Comparison of ENCODE assay signal across 32 cellular contexts in genomic region chr15:61314443-61314842, GRCh38.
"Had no signal": no experiment of that assay in that cellular context is flagged by ENCODE, and none has a peak within 500 bp of the region (broad histone marks: within the 10 kb centered on the region; RNA-seq: fewer than 3 reads in every experiment).

No MANE protein-coding gene starts in this region.

- H3K9me3 Mint-ChIP-seq: activated CD4-positive, alpha-beta memory T cell treated with anti-CD3 and anti-CD28 coated beads for 36 hours; activated CD4-positive, alpha-beta T cell treated with anti-CD3 and anti-CD28 coated beads, Interleukin-2, amount 10 ng/mL, durations not matched to agents 24 days and 14 days; activated naive CD4-positive, alpha-beta T cell treated with anti-CD3 and anti-CD28 coated beads for 36 hours; activated naive CD4-positive, alpha-beta T cell treated with anti-CD3 and anti-CD28 coated beads, Interleukin-2, amount 50 U/mL, for 24 hours; activated naive CD8-positive, alpha-beta T cell treated with anti-CD3 and anti-CD28 coated beads for 36 hours; activated naive CD8-positive, alpha-beta T cell treated with anti-CD3 and anti-CD28 coated beads, Interleukin-2, amount 50 U/mL, for 24 hours; activated T-helper 1 cell treated with anti-CD3 and anti-CD28 coated beads, Interleukin-12 subunit alpha, Interleukin-12 subunit beta, Interleukin-2, Interleukin-4 antibody, amounts not matched to agents 30 ng/mL and 10 ng/mL and 1 ng/mL, durations not matched to agents 14 hours and 24 hours and 36 hours; activated T-helper 2 cell treated with anti-CD3 and anti-CD28 coated beads, Interferon-gamma antibody, Interleukin-2, Interleukin-4, amounts not matched to agents 10 μg/mL and 5 μg/mL and 100 μg/mL, durations not matched to agents 14 hours and 24 hours and 36 hours; effector memory CD8-positive, alpha-beta T cell had no signal

- H3K27ac ChIP-seq: adrenal gland, body of pancreas, esophagus squamous epithelium, gastroesophageal sphincter, heart right ventricle had no signal

- H3K4me3 ChIP-seq: adrenal gland, body of pancreas, esophagus squamous epithelium, gastroesophageal sphincter, heart right ventricle had no signal

- H3K36me3 Mint-ChIP-seq: activated CD4-positive, alpha-beta memory T cell treated with anti-CD3 and anti-CD28 coated beads for 36 hours; activated CD8-positive, alpha-beta memory T cell treated with anti-CD3 and anti-CD28 coated beads, Interleukin-2, amount 10 ng/mL, durations not matched to agents 7 days and 5 days; activated naive CD4-positive, alpha-beta T cell treated with anti-CD3 and anti-CD28 coated beads, Interleukin-2, amount 50 U/mL, for 24 hours; activated naive CD8-positive, alpha-beta T cell treated with anti-CD3 and anti-CD28 coated beads for 36 hours had no signal

- ATAC-seq: activated CD4-positive, alpha-beta T cell treated with anti-CD3 and anti-CD28 coated beads for 36 hours; activated CD8-positive, alpha-beta memory T cell treated with anti-CD3 and anti-CD28 coated beads, Interleukin-2, amount 10 ng/mL, durations not matched to agents 7 days and 5 days; activated CD8-positive, alpha-beta T cell treated with anti-CD3 and anti-CD28 coated beads, Interleukin-2, amount 10 ng/mL, durations not matched to agents 7 days and 5 days; activated naive CD8-positive, alpha-beta T cell treated with anti-CD3 and anti-CD28 coated beads, Interleukin-2, amount 50 U/mL, for 24 hours; body of pancreas; effector memory CD8-positive, alpha-beta T cell; gastroesophageal sphincter; heart right ventricle had no signal

- H3K4me1 ChIP-seq: adrenal gland, gastroesophageal sphincter, heart right ventricle had no signal

- H3K4me1 Mint-ChIP-seq: activated CD4-positive, alpha-beta T cell treated with anti-CD3 and anti-CD28 coated beads for 36 hours; activated CD4-positive, alpha-beta T cell treated with anti-CD3 and anti-CD28 coated beads, Interleukin-2, amount 10 ng/mL, durations not matched to agents 24 days and 14 days; activated CD8-positive, alpha-beta memory T cell treated with anti-CD3 and anti-CD28 coated beads, Interleukin-2, amount 10 ng/mL, durations not matched to agents 7 days and 5 days; activated naive CD4-positive, alpha-beta T cell treated with anti-CD3 and anti-CD28 coated beads, Interleukin-2, amount 50 U/mL, for 24 hours; activated naive CD8-positive, alpha-beta T cell treated with anti-CD3 and anti-CD28 coated beads for 36 hours; activated naive CD8-positive, alpha-beta T cell treated with anti-CD3 and anti-CD28 coated beads, Interleukin-2, amount 50 U/mL, for 24 hours had no signal

- H3K27me3 ChIP-seq: adrenal gland, body of pancreas, gastroesophageal sphincter had no signal

- H3K27me3 Mint-ChIP-seq: activated CD4-positive, alpha-beta memory T cell treated with anti-CD3 and anti-CD28 coated beads for 36 hours; activated CD4-positive, alpha-beta T cell treated with anti-CD3 and anti-CD28 coated beads for 36 hours; activated naive CD8-positive, alpha-beta T cell treated with anti-CD3 and anti-CD28 coated beads, Interleukin-2, amount 50 U/mL, for 24 hours had no signal

- H3K4me3 Mint-ChIP-seq: activated CD4-positive, alpha-beta memory T cell treated with anti-CD3 and anti-CD28 coated beads for 36 hours; activated CD4-positive, alpha-beta T cell treated with anti-CD3 and anti-CD28 coated beads for 36 hours; activated CD4-positive, alpha-beta T cell treated with anti-CD3 and anti-CD28 coated beads, Interleukin-2, amount 10 ng/mL, durations not matched to agents 24 days and 14 days; activated CD8-positive, alpha-beta memory T cell treated with anti-CD3 and anti-CD28 coated beads, Interleukin-2, amount 10 ng/mL, durations not matched to agents 7 days and 5 days; activated CD8-positive, alpha-beta T cell treated with anti-CD3 and anti-CD28 coated beads, Interleukin-2, amount 10 ng/mL, durations not matched to agents 7 days and 5 days; activated naive CD4-positive, alpha-beta T cell treated with anti-CD3 and anti-CD28 coated beads for 36 hours; activated naive CD4-positive, alpha-beta T cell treated with anti-CD3 and anti-CD28 coated beads, Interleukin-2, amount 50 U/mL, for 24 hours; activated naive CD8-positive, alpha-beta T cell treated with anti-CD3 and anti-CD28 coated beads for 36 hours; activated naive CD8-positive, alpha-beta T cell treated with anti-CD3 and anti-CD28 coated beads, Interleukin-2, amount 50 U/mL, for 24 hours; activated T-helper 1 cell treated with anti-CD3 and anti-CD28 coated beads, Interleukin-12 subunit alpha, Interleukin-12 subunit beta, Interleukin-2, Interleukin-4 antibody, amounts not matched to agents 30 ng/mL and 10 ng/mL and 1 ng/mL, durations not matched to agents 14 hours and 24 hours and 36 hours; effector memory CD8-positive, alpha-beta T cell had no signal

- H3K27ac Mint-ChIP-seq: activated CD4-positive, alpha-beta memory T cell treated with anti-CD3 and anti-CD28 coated beads for 36 hours; activated CD4-positive, alpha-beta T cell treated with anti-CD3 and anti-CD28 coated beads for 36 hours; activated CD4-positive, alpha-beta T cell treated with anti-CD3 and anti-CD28 coated beads, Interleukin-2, amount 10 ng/mL, durations not matched to agents 24 days and 14 days; activated CD8-positive, alpha-beta memory T cell treated with anti-CD3 and anti-CD28 coated beads, Interleukin-2, amount 10 ng/mL, durations not matched to agents 7 days and 5 days; activated CD8-positive, alpha-beta T cell treated with anti-CD3 and anti-CD28 coated beads, Interleukin-2, amount 10 ng/mL, durations not matched to agents 7 days and 5 days; activated naive CD4-positive, alpha-beta T cell treated with anti-CD3 and anti-CD28 coated beads for 36 hours; activated naive CD4-positive, alpha-beta T cell treated with anti-CD3 and anti-CD28 coated beads, Interleukin-2, amount 50 U/mL, for 24 hours; activated naive CD8-positive, alpha-beta T cell treated with anti-CD3 and anti-CD28 coated beads for 36 hours; activated naive CD8-positive, alpha-beta T cell treated with anti-CD3 and anti-CD28 coated beads, Interleukin-2, amount 50 U/mL, for 24 hours; activated T-helper 1 cell treated with anti-CD3 and anti-CD28 coated beads, Interleukin-12 subunit alpha, Interleukin-12 subunit beta, Interleukin-2, Interleukin-4 antibody, amounts not matched to agents 30 ng/mL and 10 ng/mL and 1 ng/mL, durations not matched to agents 14 hours and 24 hours and 36 hours; activated T-helper 2 cell treated with anti-CD3 and anti-CD28 coated beads, Interferon-gamma antibody, Interleukin-2, Interleukin-4, amounts not matched to agents 10 μg/mL and 5 μg/mL and 100 μg/mL, durations not matched to agents 14 hours and 24 hours and 36 hours; effector memory CD8-positive, alpha-beta T cell had no signal

- H3K36me3 ChIP-seq: adrenal gland, esophagus squamous epithelium, gastroesophageal sphincter, heart right ventricle had no signal

- DNase-seq: activated CD4-positive, alpha-beta memory T cell treated with anti-CD3 and anti-CD28 coated beads for 36 hours; activated CD4-positive, alpha-beta T cell treated with anti-CD3 and anti-CD28 coated beads for 36 hours; activated CD4-positive, alpha-beta T cell treated with anti-CD3 and anti-CD28 coated beads, Interleukin-2, amount 10 ng/mL, durations not matched to agents 24 days and 14 days; activated CD4-positive, CD25-positive, alpha-beta regulatory T cell; activated CD4-positive, CD25-positive, alpha-beta regulatory T cell treated with anti-CD3 and anti-CD28 coated beads, Interleukin-2, amount 50 U/mL, for 72 hours; activated CD8-positive, alpha-beta memory T cell treated with anti-CD3 and anti-CD28 coated beads, Interleukin-2, amount 10 ng/mL, durations not matched to agents 7 days and 5 days; activated CD8-positive, alpha-beta memory T cell treated with anti-CD3 and anti-CD28 coated beads, Interleukin-2, amount 50 U/mL, for 4 hours; activated CD8-positive, alpha-beta T cell treated with anti-CD3 and anti-CD28 coated beads, Interleukin-2, amount 10 ng/mL, durations not matched to agents 7 days and 5 days; activated effector memory CD4-positive, alpha-beta T cell treated with anti-CD3 and anti-CD28 coated beads, Interleukin-2, amount 50 U/mL, for 16 hours; activated naive CD4-positive, alpha-beta T cell treated with anti-CD3 and anti-CD28 coated beads for 36 hours; activated naive CD8-positive, alpha-beta T cell treated with anti-CD3 and anti-CD28 coated beads for 36 hours; activated naive CD8-positive, alpha-beta T cell treated with anti-CD3 and anti-CD28 coated beads, Interleukin-2, amount 50 U/mL, for 24 hours; activated T-cell treated with anti-CD3 and anti-CD28 coated beads, Interleukin-2, amount 50 U/mL, for 1 hour; activated T-cell treated with anti-CD3 and anti-CD28 coated beads, Interleukin-2, amount 50 U/mL, for 48 hours; adrenal gland; amygdala; aorta; body of pancreas; caudate nucleus; cortex of kidney; dermis blood vessel endothelial cell; effector CD4-positive, alpha-beta T cell; effector memory CD8-positive, alpha-beta T cell; erythroblast; esophagus squamous epithelium; foreskin melanocyte; heart right ventricle; T-helper 2 cell had no signal

- H3K9me3 ChIP-seq: adrenal gland, body of pancreas, esophagus squamous epithelium, gastroesophageal sphincter, heart right ventricle had no signal
